Comparison of ENCODE assay signal across 25 cellular contexts in the genomic region with DNA sequence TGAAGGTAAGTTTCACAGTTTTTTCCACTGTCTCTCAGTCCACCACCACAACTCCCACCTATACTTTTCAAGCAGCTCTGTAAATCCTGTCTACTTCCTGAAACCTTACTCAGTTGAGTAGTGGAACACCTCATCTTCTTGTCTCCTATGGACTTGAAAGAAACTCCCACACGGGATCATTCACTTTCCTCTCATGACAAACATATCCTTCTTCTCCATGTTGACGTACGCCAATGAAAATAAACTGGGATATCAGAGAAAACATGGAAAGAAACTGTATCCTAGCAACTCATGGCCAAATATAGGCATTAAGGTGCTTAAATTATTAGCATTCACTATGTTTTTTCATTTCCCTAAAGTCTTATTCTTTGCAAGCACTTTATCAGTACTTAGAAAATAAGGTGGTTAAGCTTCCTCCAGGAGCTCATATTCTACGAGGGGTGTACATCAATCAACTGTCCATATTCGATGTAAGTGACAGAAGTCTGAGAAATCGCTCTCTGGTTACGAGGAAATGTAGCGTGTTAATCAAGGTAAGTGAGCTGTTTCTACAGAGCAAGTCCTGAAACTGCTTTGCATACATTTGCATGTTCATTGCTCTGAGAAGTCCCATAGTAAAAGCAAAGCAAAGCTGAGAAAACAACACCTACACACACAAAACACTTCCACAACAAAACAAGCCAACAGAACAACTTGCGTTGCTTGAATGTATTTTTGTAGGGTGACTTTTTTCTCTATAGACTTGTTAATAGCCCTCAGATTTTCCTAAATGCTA.
"Had no signal": no experiment of that assay in that cellular context is flagged by ENCODE, and none has a peak within 500 bp of the region (broad histone marks: within the 10 kb centered on the region; RNA-seq: fewer than 3 reads in every experiment).

No MANE protein-coding gene starts in this region.

- H3K27me3 ChIP-seq: Peyer's patch, SJCRH30 had no signal

- H3K4me2 ChIP-seq: SK-N-SH had no signal

- ATAC-seq: activated naive CD4-positive, alpha-beta T cell treated with anti-CD3 and anti-CD28 coated beads, Interleukin-2, amount 50 U/mL, for 72 hours; activated T-cell treated with anti-CD3 and anti-CD28 coated beads, Interleukin-2, amount 50 U/mL, for 4 hours; K562 had no signal

- DNase-seq: activated CD4-positive, alpha-beta T cell treated with anti-CD3 and anti-CD28 coated beads for 48 hours; activated CD4-positive, alpha-beta T cell treated with anti-CD3 and anti-CD28 coated beads, Interleukin-2, amount 50 U/mL, for 4 hours; activated CD4-positive, CD25-positive, alpha-beta regulatory T cell treated with anti-CD3 and anti-CD28 coated beads, Interleukin-2, amount 50 U/mL, for 72 hours; activated CD8-positive, alpha-beta memory T cell treated with anti-CD3 and anti-CD28 coated beads for 24 hours; activated effector memory CD4-positive, alpha-beta T cell treated with anti-CD3 and anti-CD28 coated beads, Interleukin-2, amount 50 U/mL, for 16 hours; activated naive CD4-positive, alpha-beta T cell treated with Interleukin-2 at 50 U/mL for 16 hours; activated T-cell treated with anti-CD3 and anti-CD28 coated beads, Interleukin-2, amount 50 U/mL, for 4 hours; cerebellar nuclear complex; Karpas-422; MM.1S; NCI-H1105 treated with DMSO at 0.1 percent for 48 hours; NCI-H1436 treated with DMSO at 0.1 percent for 48 hours; NCI-H187; NCI-H2081 treated with DMSO at 0.1 percent for 48 hours; NCI-H2171 treated with DMSO at 0.1 percent for 48 hours; NCI-H226; NCI-H69; Peyer's patch; Right ventricle myocardium superior; SJCRH30; SK-N-SH; T-helper 1 cell had no signal

- H3K27ac ChIP-seq: Peyer's patch, RWPE1, SJCRH30 had no signal

- H3K27ac Mint-ChIP-seq: activated naive CD4-positive, alpha-beta T cell treated with anti-CD3 and anti-CD28 coated beads, Interleukin-2, amount 50 U/mL, for 72 hours had no signal

- H3K9me2 ChIP-seq: SK-N-SH had no signal

- H3K4me3 Mint-ChIP-seq: activated T-cell treated with anti-CD3 and anti-CD28 coated beads, Interleukin-2, amount 50 U/mL, for 4 hours had no signal

- H3K9me3 ChIP-seq: Peyer's patch, SJCRH30, SK-N-SH had no signal

- H3K36me3 ChIP-seq: Peyer's patch, SJCRH30 had no signal

- H3K4me3 ChIP-seq: K562, Peyer's patch, SJCRH30 had no signal

- H3K36me3 Mint-ChIP-seq: activated naive CD4-positive, alpha-beta T cell treated with anti-CD3 and anti-CD28 coated beads, Interleukin-2, amount 50 U/mL, for 72 hours had no signal

- H3K9me3 Mint-ChIP-seq: activated T-cell treated with anti-CD3 and anti-CD28 coated beads, Interleukin-2, amount 50 U/mL, for 4 hours had no signal

- H3K9ac ChIP-seq: SK-N-SH had no signal

- H3K4me1 ChIP-seq: Peyer's patch, SJCRH30 had no signal
